Comparison of ENCODE assay signal across 20 cellular contexts in genomic region chr4:184463158-184463557, GRCh38. TPM values are rescaled to one million over a fixed set of nuclear protein-coding genes. Genes with fewer than 3 reads are reported as not detected.
DNase-seq lines count a peak whose midpoint lies in the region; ATAC-seq, FAIRE-seq and TF ChIP-seq lines count a peak whose summit lies in the region.
"Had no signal": no experiment of that assay in that cellular context is flagged by ENCODE, and none has a peak within 500 bp of the region (broad histone marks: within the 10 kb centered on the region; RNA-seq: fewer than 3 reads in every experiment).

No MANE protein-coding gene starts in this region.

- no peak overlapping the region for H3K4me2 ChIP-seq in GM12878 (ENCODE audit: control insufficient read depth, insufficient read depth)

- no peak for FAIRE-seq in GM12878 (lab: Jason Lieb, UNC)
- FAIRE-seq: D721Med, GM12892, GM18507, RCC 7860 had no signal

- peak overlapping the region; percentile 52 for H3K27ac Mint-ChIP-seq in activated naive CD8-positive, alpha-beta T cell
- no peak overlapping the region for H3K27ac Mint-ChIP-seq in activated naive CD8-positive, alpha-beta T cell treated with anti-CD3 and anti-CD28 coated beads for 36 hours
- peak overlapping the region in 5 of 9 donors; percentile 5 to 86 (median 51) for H3K27ac Mint-ChIP-seq in naive thymus-derived CD4-positive, alpha-beta T cell
- H3K27ac Mint-ChIP-seq: HFFc6 had no signal

- H3K27ac ChIP-seq in GM12878 (ENCODE audit: control insufficient read depth, insufficient read depth) (no peak overlapping the region), coronary artery (no peak overlapping the region)
- H3K27ac ChIP-seq in naive thymus-derived CD4-positive, alpha-beta T cell (ENCODE audit: low read depth, low read length): no peak overlapping the region

- H3K4me1 Mint-ChIP-seq in activated naive CD8-positive, alpha-beta T cell (ENCODE audit: low read depth): peaks cover 82% of the 10 kb centered on the region
- H3K4me1 Mint-ChIP-seq in activated naive CD8-positive, alpha-beta T cell treated with anti-CD3 and anti-CD28 coated beads for 36 hours: peaks cover 67% of the 10 kb centered on the region
- peaks cover 66 to 94% (median 85%) of the 10 kb centered on the region in 7 donors for H3K4me1 Mint-ChIP-seq in naive thymus-derived CD4-positive, alpha-beta T cell

- H3K4me3 ChIP-seq in GM12878 (no peak overlapping the region), coronary artery (no peak overlapping the region)
- H3K4me3 ChIP-seq in naive thymus-derived CD4-positive, alpha-beta T cell (ENCODE audit: low read length): no peak overlapping the region

- TF ChIP-seq CTCF in GM12878 (IDR thresholded peaks at IDR 0.05 in 2 of 3, conservative IDR thresholded peaks at IDR 0.05 in 1 of 3; ENCODE audit: control insufficient read depth in 2 of 3, extremely low read depth in 1 of 3, insufficient read depth in 1 of 3, low read depth in 3 of 3, low read length in 3 of 3): no peak
- TF ChIP-seq CTCF in coronary artery (IDR thresholded peaks at IDR 0.05): no peak

- in situ Hi-C loops in GM12878 (cut with MboI): no loop called here

- H3K9ac ChIP-seq in GM12878 (ENCODE audit: control insufficient read depth, insufficient read depth, low read length): no peak overlapping the region

- H3K79me2 ChIP-seq in GM12878 (ENCODE audit: control insufficient read depth, insufficient read depth, low read length): peaks cover 85% of the 10 kb centered on the region

- no peaks in the 10 kb centered on the region; the same call in 2 of the 3 replicates for H3K9me3 ChIP-seq in GM12878 (replicated peaks; ENCODE audit: control insufficient read depth, insufficient read depth, low read length)
- H3K9me3 ChIP-seq in naive thymus-derived CD4-positive, alpha-beta T cell (ENCODE audit: control insufficient read depth in 2 of 3, low read length in 3 of 3): no peaks in the 10 kb centered on the region

- BruUV-seq in GM12878 (replicated peaks; lab: Mats Ljungman, UMichigan): no TSS peak

- CTCF ChIA-PET in HEK293T (lab: Yijun Ruan, JAX): no interaction called here
- CTCF ChIA-PET in GM12878 (lab: Yijun Ruan, JAX): interaction anchor here (1.1 to 1.5 kb wide), 2 partner anchors 53 to 71 kb away, joined by 3 read pairs; no protein-coding TSS in a partner anchor
- CTCF ChIA-PET in naive thymus-derived CD4-positive, alpha-beta T cell (lab: Charles Lee): no interaction called here

- peaks cover 23% of the 10 kb centered on the region for H3K4me1 ChIP-seq in GM12878 (ENCODE audit: control insufficient read depth, insufficient read depth, low read length)
- H3K4me1 ChIP-seq in naive thymus-derived CD4-positive, alpha-beta T cell (ENCODE audit: control insufficient read depth in 2 of 2, insufficient read depth in 2 of 2, low read length in 2 of 2): peaks cover 12 to 16% of the 10 kb centered on the region in 2 donors

- H2AFZ ChIP-seq in GM12878 (ENCODE audit: control insufficient read depth, low read depth, low read length): no peak overlapping the region

- H4K20me1 ChIP-seq in GM12878 (ENCODE audit: control insufficient read depth, insufficient read depth): no peaks in the 10 kb centered on the region

- DNase-seq in activated naive CD8-positive, alpha-beta T cell treated with anti-CD3 and anti-CD28 coated beads for 36 hours: no peak
- DNase-seq in HEK293T (ENCODE audit: extremely low spot score): no peak
- no peak for DNase-seq in GM12878 (ENCODE audit: low read depth, low spot score)
- no peak for DNase-seq in naive thymus-derived CD4-positive, alpha-beta T cell
- DNase-seq in effector CD4-positive, alpha-beta T cell: no peak
- no peak for DNase-seq in coronary artery (ENCODE audit: low spot score)
- no peak for DNase-seq in left cardiac atrium
- DNase-seq: 8988T, HFFc6, KG1, NCI-H1436, NCI-H2171, NCI-H446, NCI-H69 had no signal

- peaks cover 0 to 6% of the 10 kb centered on the region in 2 experiments; a peak in 2 of 4 replicates for H3K36me3 ChIP-seq in GM12878 (ENCODE audit: control insufficient read depth in 2 of 2, insufficient read depth in 2 of 2, low read length in 1 of 2)
- no peaks in the 10 kb centered on the region for H3K36me3 ChIP-seq in naive thymus-derived CD4-positive, alpha-beta T cell (ENCODE audit: control insufficient read depth in 2 of 3, insufficient read depth in 3 of 3, low read length in 3 of 3)

- no peak overlapping the region for H3K4me3 Mint-ChIP-seq in activated naive CD8-positive, alpha-beta T cell
- no peak overlapping the region for H3K4me3 Mint-ChIP-seq in activated naive CD8-positive, alpha-beta T cell treated with anti-CD3 and anti-CD28 coated beads for 36 hours
- no peak overlapping the region for H3K4me3 Mint-ChIP-seq in naive thymus-derived CD4-positive, alpha-beta T cell
- H3K4me3 Mint-ChIP-seq: HFFc6 had no signal

- no peaks in the 10 kb centered on the region for H3K27me3 ChIP-seq in GM12878 (replicated peaks in 1 of 2; ENCODE audit: control insufficient read depth in 2 of 2, insufficient read depth in 2 of 2, low read length in 1 of 2)
- no peaks in the 10 kb centered on the region for H3K27me3 ChIP-seq in naive thymus-derived CD4-positive, alpha-beta T cell (ENCODE audit: control insufficient read depth in 2 of 2, insufficient read depth in 2 of 2, low read length in 2 of 2)

- no peaks in the 10 kb centered on the region for H3K9me3 Mint-ChIP-seq in activated naive CD8-positive, alpha-beta T cell (ENCODE audit: low read depth)
- no peaks in the 10 kb centered on the region for H3K9me3 Mint-ChIP-seq in activated naive CD8-positive, alpha-beta T cell treated with anti-CD3 and anti-CD28 coated beads for 36 hours
- peaks cover 0 to 7% (median 0%) of the 10 kb centered on the region in 11 donors for H3K9me3 Mint-ChIP-seq in naive thymus-derived CD4-positive, alpha-beta T cell
- H3K9me3 Mint-ChIP-seq: HFFc6 had no signal

- 96% methylated on average over 2 of the region's 2 CpGs for WGBS in GM12878 (ENCODE audit: insufficient coverage, insufficient replicate concordance, low lambda C conversion rate, missing lambda C conversion rate)

- H3K36me3 Mint-ChIP-seq in activated naive CD8-positive, alpha-beta T cell: peaks cover 14% of the 10 kb centered on the region
- H3K36me3 Mint-ChIP-seq in activated naive CD8-positive, alpha-beta T cell treated with anti-CD3 and anti-CD28 coated beads for 36 hours: peaks cover 34% of the 10 kb centered on the region
- peaks cover 2 to 28% (median 12%) of the 10 kb centered on the region in 5 donors for H3K36me3 Mint-ChIP-seq in naive thymus-derived CD4-positive, alpha-beta T cell

- SMC1A ChIA-PET in GM12878 (lab: Charles Lee; ENCODE audit: uncharacterized antibody, unreplicated experiment): interaction anchor here (1.2 to 2.0 kb wide), 8 partner anchors 10 to 198 kb away, joined by 3 to 12 read pairs (median 6); no protein-coding TSS in a partner anchor

- ATAC-seq in GM12878 (no peak), left cardiac atrium (no peak)
- no peak for ATAC-seq in naive thymus-derived CD4-positive, alpha-beta T cell
- ATAC-seq: Right ventricle myocardium inferior had no signal

- RAD21 ChIA-PET in GM12878 (lab: Charles Lee; ENCODE audit: unreplicated experiment): interaction anchor here (1.0 to 1.5 kb wide), 2 partner anchors 42 to 51 kb away, joined by 3 to 5 read pairs; no protein-coding TSS in a partner anchor

- H3K27me3 Mint-ChIP-seq in activated naive CD8-positive, alpha-beta T cell: no peaks in the 10 kb centered on the region
- no peaks in the 10 kb centered on the region for H3K27me3 Mint-ChIP-seq in activated naive CD8-positive, alpha-beta T cell treated with anti-CD3 and anti-CD28 coated beads for 36 hours
- no peaks in the 10 kb centered on the region for H3K27me3 Mint-ChIP-seq in naive thymus-derived CD4-positive, alpha-beta T cell

- intact Hi-C loops in GM12878 (cut with micrococcal nuclease; ENCODE audit: unreplicated experiment) (no loop called here), left cardiac atrium (cut with DNase I) (no loop called here)
- intact Hi-C loops in naive thymus-derived CD4-positive, alpha-beta T cell (cut with micrococcal nuclease): loop anchor here in 1 of 2 donors (2.0 kb wide), 1 partner anchor 42 kb away; no protein-coding TSS in a partner anchor

- TF ChIP-seq POLR2A in GM12878 (IDR thresholded peaks at IDR 0.05; ENCODE audit: low read depth, low read length): no peak

- POLR2A ChIA-PET in HEK293T (lab: Yijun Ruan, JAX): interaction anchor here (1.5 to 2.8 kb wide), 2 partner anchors 10 to 12 kb away, joined by 4 to 16 read pairs; partner anchors contain the start of gene IRF2
- POLR2A ChIA-PET in GM12878 (lab: Charles Lee): interaction anchor here (0.9 to 1.4 kb wide), 4 partner anchors 10 to 135 kb away, joined by 3 to 6 read pairs (median 3); no protein-coding TSS in a partner anchor
- POLR2A ChIA-PET in naive thymus-derived CD4-positive, alpha-beta T cell (lab: Charles Lee): interaction anchor here (1.3 to 1.8 kb wide), 2 partner anchors 11 to 74 kb away, joined by 3 to 7 read pairs; partner anchors contain the start of gene IRF2

- TF ChIP-seq RAD21 in GM12878 (IDR thresholded peaks at IDR 0.05; ENCODE audit: insufficient read depth, low read depth, low read length): no peak

- TF ChIP-seq EP300 in GM12878 (IDR thresholded peaks at IDR 0.05; ENCODE audit: borderline replicate concordance in 1 of 2, control insufficient read depth in 1 of 2, low read depth in 2 of 2, low read length in 2 of 2): no peak

RNA-seq across cellular contexts. Expression of gene IRF2, which starts 11.2 kb away (rescaled TPM):
- 10 to 100 TPM; 49.1 to 61.4 TPM for total RNA-seq in activated naive CD8-positive, alpha-beta T cell treated with anti-CD3 and anti-CD28 coated beads for 36 hours
- total RNA-seq in GM12878 (2013; cell fraction: nucleolus; rRNA removed): 70.0 and 78.5 TPM in 2 replicates
- total RNA-seq in GM12878 (2014; rRNA removed): 44.7 and 45.1 TPM in 2 replicates
- 51.1 and 51.9 TPM in 2 replicates for total RNA-seq in GM12878 (2014; rRNA removed; fragmentation: Illumina TruSeq; extraction: Trizol)
- 52.2 and 65.7 TPM in 2 replicates for total RNA-seq in GM12878 (2021)
- polyA plus RNA-seq in GM12878 (2011; ENCODE audit: low read depth): 39.3 TPM
- 90.3 and 99.3 TPM in 2 replicates for polyA plus RNA-seq in GM12878 (2011; rRNA removed)
- 74.6 and 83.1 TPM in 2 replicates for polyA plus RNA-seq in GM12878 (2011; cell fraction: cytosol; rRNA removed)
- 54.1 and 58.8 TPM in 2 replicates for polyA plus RNA-seq in GM12878 (2011; cell fraction: nucleus; rRNA removed)
- polyA plus RNA-seq in GM12878 (2012): 49.9 and 58.7 TPM in 2 replicates
- 79.9 and 96.4 TPM in 2 replicates for polyA plus RNA-seq in GM12878 (2014; fragmentation: Illumina TruSeq; extraction: Trizol)
- 10 to 100 TPM; 58.4 to 59.9 TPM for polyA plus RNA-seq in GM12878 (2014; fragmentation: Nextera tagmentation; extraction: Ambion mirVana)
- 46.6 and 52.8 TPM in 2 replicates for polyA plus RNA-seq in GM12878 (2014; rRNA removed)
- 10 to 100 TPM; 59.4 to 66.0 TPM for polyA plus RNA-seq in GM12878 (2016; fragmentation: Nextera tagmentation; extraction: Ambion mirVana)
- 79.3 and 83.9 TPM in 2 replicates for polyA minus RNA-seq in GM12878 (2011; rRNA and poly(A)+ RNA removed)
- 40.8 and 41.5 TPM in 2 replicates for polyA minus RNA-seq in GM12878 (2011; cell fraction: cytosol; rRNA and poly(A)+ RNA removed)
- 22.8 and 36.9 TPM in 2 replicates for polyA minus RNA-seq in GM12878 (2011; cell fraction: nucleus; rRNA and poly(A)+ RNA removed)
- 10 to 100 TPM; 31.2 to 86.3 (median 75.0) TPM for total RNA-seq in naive thymus-derived CD4-positive, alpha-beta T cell
- 10 to 100 TPM; 83.5 to 87.0 TPM for polyA plus RNA-seq in naive thymus-derived CD4-positive, alpha-beta T cell
- 10 to 100 TPM; 27.1 to 30.0 TPM for total RNA-seq in left cardiac atrium
